Comparison of ENCODE assay signal across 26 cellular contexts in the genomic region with DNA sequence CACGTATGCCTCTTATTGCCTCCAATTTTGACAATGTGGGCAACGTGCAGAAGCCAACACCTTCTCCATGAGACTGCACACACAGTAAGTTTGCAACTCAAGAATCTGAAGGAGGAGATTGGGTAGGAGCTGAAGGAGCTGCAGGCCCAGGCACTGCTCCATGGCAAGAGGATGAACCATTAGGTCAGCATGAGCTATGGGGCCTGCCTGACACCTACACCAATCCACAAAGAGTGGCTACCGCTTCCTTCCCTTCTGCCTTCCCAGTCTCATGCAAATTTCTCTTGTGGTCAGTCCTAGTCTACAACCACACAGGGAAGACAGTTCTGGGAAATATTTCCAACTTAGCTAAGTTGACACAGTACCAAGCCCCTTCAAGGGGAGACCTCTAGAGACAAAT.
"Had no signal": no experiment of that assay in that cellular context is flagged by ENCODE, and none has a peak within 500 bp of the region (broad histone marks: within the 10 kb centered on the region; RNA-seq: fewer than 3 reads in every experiment).

No MANE protein-coding gene starts in this region.

- H3K9me3 ChIP-seq: ascending aorta, breast epithelium, colonic mucosa had no signal

- H3K36me3 Mint-ChIP-seq: activated naive CD4-positive, alpha-beta T cell treated with anti-CD3 and anti-CD28 coated beads, Interleukin-2, amount 50 U/mL, for 72 hours; activated naive CD8-positive, alpha-beta T cell treated with anti-CD3 and anti-CD28 coated beads, Interleukin-2, amount 10 ng/mL, durations not matched to agents 7 days and 5 days; brain had no signal

- ATAC-seq: activated naive CD4-positive, alpha-beta T cell treated with anti-CD3 and anti-CD28 coated beads, Interleukin-2, amount 50 U/mL, for 72 hours; activated T-cell treated with anti-CD3 and anti-CD28 coated beads, Interleukin-2, amount 50 U/mL, for 4 hours; activated T-helper 17 cell treated with anti-CD3 and anti-CD28 coated beads, Interleukin-2, amount 50 U/mL, for 72 hours; esophagus mucosa had no signal

- H3K4me1 Mint-ChIP-seq: activated CD4-positive, alpha-beta memory T cell treated with anti-CD3 and anti-CD28 coated beads, Interleukin-2, amount 10 ng/mL, durations not matched to agents 7 days and 5 days; activated CD4-positive, alpha-beta T cell treated with anti-CD3 and anti-CD28 coated beads, Interleukin-2, amount 10 ng/mL, durations not matched to agents 7 days and 5 days; activated naive CD8-positive, alpha-beta T cell treated with anti-CD3 and anti-CD28 coated beads, Interleukin-2, amount 10 ng/mL, durations not matched to agents 7 days and 5 days; activated T-helper 17 cell treated with anti-CD3 and anti-CD28 coated beads, Interleukin-2, amount 50 U/mL, for 72 hours; brain had no signal

- H3K27me3 Mint-ChIP-seq: activated CD4-positive, alpha-beta memory T cell treated with anti-CD3 and anti-CD28 coated beads, Interleukin-2, amount 10 ng/mL, durations not matched to agents 7 days and 5 days; activated T-helper 17 cell treated with anti-CD3 and anti-CD28 coated beads, Interleukin-2, amount 50 U/mL, for 72 hours had no signal

- H3K4me1 ChIP-seq: breast epithelium, colonic mucosa had no signal

- H3K27ac ChIP-seq: ascending aorta, breast epithelium, cardiac muscle cell, colonic mucosa had no signal

- H3K9me3 Mint-ChIP-seq: activated CD4-positive, alpha-beta memory T cell treated with anti-CD3 and anti-CD28 coated beads, Interleukin-2, amount 10 ng/mL, durations not matched to agents 7 days and 5 days; activated CD4-positive, alpha-beta T cell treated with anti-CD3 and anti-CD28 coated beads, Interleukin-2, amount 10 ng/mL, durations not matched to agents 7 days and 5 days; activated naive CD4-positive, alpha-beta T cell treated with anti-CD3 and anti-CD28 coated beads for 36 hours; activated T-cell treated with anti-CD3 and anti-CD28 coated beads, Interleukin-2, amount 50 U/mL, for 4 hours; activated T-helper 17 cell treated with anti-CD3 and anti-CD28 coated beads, Interleukin-2, amount 50 U/mL, for 72 hours; brain had no signal

- H3K27ac Mint-ChIP-seq: activated CD4-positive, alpha-beta memory T cell treated with anti-CD3 and anti-CD28 coated beads, Interleukin-2, amount 10 ng/mL, durations not matched to agents 7 days and 5 days; activated CD4-positive, alpha-beta T cell treated with anti-CD3 and anti-CD28 coated beads, Interleukin-2, amount 10 ng/mL, durations not matched to agents 7 days and 5 days; activated naive CD4-positive, alpha-beta T cell treated with anti-CD3 and anti-CD28 coated beads for 36 hours; activated naive CD4-positive, alpha-beta T cell treated with anti-CD3 and anti-CD28 coated beads, Interleukin-2, amount 50 U/mL, for 72 hours; activated naive CD8-positive, alpha-beta T cell treated with anti-CD3 and anti-CD28 coated beads, Interleukin-2, amount 10 ng/mL, durations not matched to agents 7 days and 5 days; activated T-helper 17 cell treated with anti-CD3 and anti-CD28 coated beads, Interleukin-2, amount 50 U/mL, for 72 hours; brain had no signal

- H3K4me3 ChIP-seq: ascending aorta, breast epithelium, cardiac muscle cell, colonic mucosa had no signal

- H3K27me3 ChIP-seq: ascending aorta, breast epithelium, cardiac muscle cell, colonic mucosa had no signal

- H3K36me3 ChIP-seq: ascending aorta, breast epithelium, cardiac muscle cell, colonic mucosa had no signal

- H3K4me3 Mint-ChIP-seq: activated CD4-positive, alpha-beta memory T cell treated with anti-CD3 and anti-CD28 coated beads, Interleukin-2, amount 10 ng/mL, durations not matched to agents 7 days and 5 days; activated CD4-positive, alpha-beta T cell treated with anti-CD3 and anti-CD28 coated beads, Interleukin-2, amount 10 ng/mL, durations not matched to agents 7 days and 5 days; activated naive CD4-positive, alpha-beta T cell treated with anti-CD3 and anti-CD28 coated beads for 36 hours; activated naive CD8-positive, alpha-beta T cell treated with anti-CD3 and anti-CD28 coated beads, Interleukin-2, amount 10 ng/mL, durations not matched to agents 7 days and 5 days; activated T-cell treated with anti-CD3 and anti-CD28 coated beads, Interleukin-2, amount 50 U/mL, for 4 hours; activated T-helper 17 cell treated with anti-CD3 and anti-CD28 coated beads, Interleukin-2, amount 50 U/mL, for 72 hours; brain had no signal

- DNase-seq: activated CD4-positive, alpha-beta memory T cell treated with anti-CD3 and anti-CD28 coated beads, Interleukin-2, amount 10 ng/mL, durations not matched to agents 7 days and 5 days; activated CD4-positive, alpha-beta T cell treated with anti-CD3 and anti-CD28 coated beads for 1 hour; activated CD4-positive, alpha-beta T cell treated with anti-CD3 and anti-CD28 coated beads for 4 hours; activated CD4-positive, alpha-beta T cell treated with anti-CD3 and anti-CD28 coated beads, Interleukin-2, amount 10 ng/mL, durations not matched to agents 7 days and 5 days; activated CD4-positive, alpha-beta T cell treated with anti-CD3 and anti-CD28 coated beads, Interleukin-2, amount 50 U/mL, for 4 hours; activated CD8-positive, alpha-beta memory T cell treated with anti-CD3 and anti-CD28 coated beads, Interleukin-2, amount 50 U/mL, for 48 hours; activated effector memory CD4-positive, alpha-beta T cell treated with Interleukin-2 at 50 U/mL for 16 hours; activated gamma-delta T cell treated with Interleukin-2 at 50 U/mL for 16 hours; activated naive CD4-positive, alpha-beta T cell treated with anti-CD3 and anti-CD28 coated beads for 36 hours; activated naive CD8-positive, alpha-beta T cell treated with anti-CD3 and anti-CD28 coated beads, Interleukin-2, amount 10 ng/mL, durations not matched to agents 7 days and 5 days; activated T-cell treated with anti-CD3 and anti-CD28 coated beads for 4 hours; activated T-cell treated with anti-CD3 and anti-CD28 coated beads, Interleukin-2, amount 50 U/mL, for 4 hours; central memory CD4-positive, alpha-beta T cell; cerebellar nuclear complex; colonic mucosa; effector CD8-positive, alpha-beta T cell; foreskin fibroblast; head of caudate nucleus; T-helper 2 cell had no signal
